8 cellular contexts compared by ENCODE assay signal in genomic region chr9:83705219-83705651, GRCh38. TPM values are rescaled to one million over a fixed set of nuclear protein-coding genes. Genes with fewer than 3 reads are reported as not detected.
DNase-seq lines count a peak whose midpoint lies in the region; ATAC-seq, FAIRE-seq and TF ChIP-seq lines count a peak whose summit lies in the region.
"Not testable (repeated sequence)": the region's sequence is repeated elsewhere in the genome, so short reads cannot be mapped to it uniquely, and the experiment has no call there.

No MANE protein-coding gene starts in this region.

- not testable (repeated sequence) for H3K9me1 ChIP-seq in K562 (ENCODE audit: control insufficient read depth, insufficient read depth, low read length)

- not testable (repeated sequence) for FAIRE-seq in K562 (lab: Jason Lieb, UNC)

- H3K4me3 Mint-ChIP-seq in T-cell (peak overlapping the region; percentile 86 to 99 (median 95)), immature natural killer cell (peak overlapping the region; percentile 87 to 98 (median 95)), neural progenitor cell (peak overlapping the region; percentile 90)
- peak overlapping the region; percentile 92 for H3K4me3 Mint-ChIP-seq in activated T-cell treated with anti-CD3 and anti-CD28 coated beads, Interleukin-2, amount 50 U/mL, for 4 hours
- H3K4me3 Mint-ChIP-seq in stimulated activated naive CD8-positive, alpha-beta T cell treated with anti-CD3 and anti-CD28 coated beads, Interleukin-15, amount 100 ng/mL, for 72 hours: peak overlapping the region; percentile 90 to 99

- H3K27ac Mint-ChIP-seq in T-cell (peak overlapping the region; percentile 78 to 99), immature natural killer cell (peak overlapping the region in 4 of 6 donors; percentile 27 to 83 (median 38))
- H3K27ac Mint-ChIP-seq in neural progenitor cell: not testable (repeated sequence)
- peak overlapping the region; percentile 34 to 90 for H3K27ac Mint-ChIP-seq in stimulated activated naive CD8-positive, alpha-beta T cell treated with anti-CD3 and anti-CD28 coated beads, Interleukin-15, amount 100 ng/mL, for 72 hours

- 98% methylated on average over 12 of the region's 12 CpGs for WGBS in HUES64
- 18% methylated on average over 9 of the region's 12 CpGs for WGBS in K562 (ENCODE audit: insufficient coverage, low coverage, missing lambda C conversion rate)

- ATAC-seq in T-cell (replicated peaks in 1 of 4); activated T-cell treated with anti-CD3 and anti-CD28 coated beads, Interleukin-2, amount 50 U/mL, for 4 hours; K562; stimulated activated naive CD8-positive, alpha-beta T cell treated with anti-CD3 and anti-CD28 coated beads, Interleukin-15, amount 100 ng/mL, for 72 hours: not testable (repeated sequence)

- H3K4me1 Mint-ChIP-seq in T-cell (peaks cover 71 to 72% (median 71%) of the 10 kb centered on the region in 3 donors), immature natural killer cell (peaks cover 57 to 76% of the 10 kb centered on the region in 2 donors), neural progenitor cell (peaks cover 29% of the 10 kb centered on the region)
- peaks cover 62% of the 10 kb centered on the region for H3K4me1 Mint-ChIP-seq in activated T-cell treated with anti-CD3 and anti-CD28 coated beads, Interleukin-2, amount 50 U/mL, for 4 hours (ENCODE audit: low read depth)
- H3K4me1 Mint-ChIP-seq in stimulated activated naive CD8-positive, alpha-beta T cell treated with anti-CD3 and anti-CD28 coated beads, Interleukin-15, amount 100 ng/mL, for 72 hours: peaks cover 67% of the 10 kb centered on the region

- H3K36me3 Mint-ChIP-seq in T-cell (peaks cover 16% of the 10 kb centered on the region), neural progenitor cell (peaks cover 27% of the 10 kb centered on the region)
- H3K36me3 Mint-ChIP-seq in activated T-cell treated with anti-CD3 and anti-CD28 coated beads, Interleukin-2, amount 50 U/mL, for 4 hours (ENCODE audit: insufficient read depth): peaks cover 13% of the 10 kb centered on the region
- H3K36me3 Mint-ChIP-seq in immature natural killer cell: not testable (repeated sequence)

- not testable (repeated sequence) for H3K27ac ChIP-seq in HUES64 (ENCODE audit: low read depth, low read length); K562 (ENCODE audit: extremely low read depth, low read depth, low read length); neural progenitor cell

- H3K27me3 Mint-ChIP-seq in T-cell; activated T-cell treated with anti-CD3 and anti-CD28 coated beads, Interleukin-2, amount 50 U/mL, for 4 hours (ENCODE audit: low read depth); neural progenitor cell (ENCODE audit: insufficient read depth, low read depth); stimulated activated naive CD8-positive, alpha-beta T cell treated with anti-CD3 and anti-CD28 coated beads, Interleukin-15, amount 100 ng/mL, for 72 hours: not testable (repeated sequence)
- peaks cover 18 to 25% (median 22%) of the 10 kb centered on the region in 3 donors for H3K27me3 Mint-ChIP-seq in immature natural killer cell (ENCODE audit: low read depth in 3 of 3)

- not testable (repeated sequence) for TF ChIP-seq CTCF in K562 (IDR thresholded peaks at IDR 0.05 in 2 of 3, conservative IDR thresholded peaks at IDR 0.05 in 1 of 3; ENCODE audit: insufficient read depth in 2 of 3, low read depth in 1 of 3, low read length in 3 of 3); neural progenitor cell (IDR thresholded peaks at IDR 0.05)

- not testable (repeated sequence) for H2AFZ ChIP-seq in K562 (ENCODE audit: low read depth, low read length); neural progenitor cell (replicated peaks)

- not testable (repeated sequence) for H3K36me3 ChIP-seq in HUES64 (ENCODE audit: insufficient read depth, low read length); K562 (ENCODE audit: control insufficient read depth, insufficient read depth, low read length); neural progenitor cell

- intact Hi-C loops in K562 (cut with micrococcal nuclease): loop anchor here (5.0 to 10.0 kb wide), 3 partner anchors 83 to 280 kb away; partner anchors contain the start of genes GKAP1, HNRNPK, IDNK and RMI1

- H4K20me1 ChIP-seq in K562 (replicated peaks; ENCODE audit: control insufficient read depth, insufficient read depth, low read length) (peaks cover 19% of the 10 kb centered on the region), neural progenitor cell (ENCODE audit: low read depth) (peaks cover 52% of the 10 kb centered on the region)

- POLR2A ChIA-PET in T-cell (lab: Charles Lee) (interaction anchor here (0.6 to 0.7 kb wide), 4 partner anchors 29 to 1917 kb away, joined by 3 to 9 read pairs (median 4); no protein-coding TSS in a partner anchor), K562 (lab: Yijun Ruan, JAX) (interaction anchor here (0.9 kb wide), 1 partner anchor 9 kb away, joined by 5 read pairs; no protein-coding TSS in a partner anchor)

- not testable (repeated sequence) for H3K9me3 Mint-ChIP-seq in T-cell; activated T-cell treated with anti-CD3 and anti-CD28 coated beads, Interleukin-2, amount 50 U/mL, for 4 hours; immature natural killer cell; stimulated activated naive CD8-positive, alpha-beta T cell treated with anti-CD3 and anti-CD28 coated beads, Interleukin-15, amount 100 ng/mL, for 72 hours
- H3K9me3 Mint-ChIP-seq in neural progenitor cell: peaks cover 10% of the 10 kb centered on the region

- not testable (repeated sequence) for H3F3A ChIP-seq in neural progenitor cell (ENCODE audit: low read depth)

- H3K9ac ChIP-seq in HUES64 (ENCODE audit: low read depth, low read length); neural progenitor cell: not testable (repeated sequence)
- H3K9ac ChIP-seq in K562 (ENCODE audit: insufficient read depth in 1 of 2, low read depth in 2 of 2, low read length in 2 of 2): peak overlapping the region in 1 of 2 experiments; percentile 97; a peak in 2 of 4 replicates

- BruUV-seq in K562 (replicated peaks; lab: Mats Ljungman, UMichigan): not testable (repeated sequence)

- not testable (repeated sequence) for H3K9me3 ChIP-seq in HUES64 (ENCODE audit: insufficient read depth, low read depth, low read length); K562 (replicated peaks; ENCODE audit: control insufficient read depth, insufficient read depth, low read depth, low read length); neural progenitor cell (ENCODE audit: low read depth)

- peak overlapping the region; percentile 78 for H3K4me2 ChIP-seq in K562 (ENCODE audit: insufficient read depth, low read length)
- H3K4me2 ChIP-seq in neural progenitor cell: peak overlapping the region; percentile 98

- CTCF ChIA-PET in T-cell (lab: Charles Lee): interaction anchor here in 1 of 2 donors (0.7 to 0.8 kb wide), 3 partner anchors 27 to 56 kb away, joined by 4 to 7 read pairs (median 7); no protein-coding TSS in a partner anchor
- CTCF ChIA-PET in K562 (lab: Yijun Ruan, JAX; ENCODE audit: low intra/inter-chr PET ratio): interaction anchor here (0.6 kb wide), 1 partner anchor 82 kb away, joined by 3 read pairs; the partner anchor contains the start of gene IDNK

- H3K4me1 ChIP-seq in HUES64 (ENCODE audit: insufficient read depth, low read length) (peaks cover 24% of the 10 kb centered on the region), neural progenitor cell (peaks cover 24% of the 10 kb centered on the region)
- not testable (repeated sequence) for H3K4me1 ChIP-seq in K562 (replicated peaks in 1 of 2; ENCODE audit: control insufficient read depth in 2 of 2, insufficient read depth in 2 of 2, low read length in 2 of 2)

- in situ Hi-C loops in Caki2 (cut with HindIII; ENCODE audit: low pct_unique_long_range_greater_than_20kb, low sequenced_read_pairs); K562 (cut with MboI): not testable (repeated sequence)

- TF ChIP-seq EP300 in K562 (IDR thresholded peaks at IDR 0.05; ENCODE audit: low read length): not testable (repeated sequence)

- DNase-seq in Caki2 (ENCODE audit: low read depth): peak; percentile 0
- peak in 1 of 34 experiments; percentile 3 for DNase-seq in T-cell
- not testable (repeated sequence) for DNase-seq in activated T-cell treated with anti-CD3 and anti-CD28 coated beads, Interleukin-2, amount 50 U/mL, for 4 hours; K562 (ENCODE audit: extremely low read depth in 1 of 4, low spot score in 3 of 4); immature natural killer cell; neural progenitor cell (ENCODE audit: low spot score); stimulated activated naive CD8-positive, alpha-beta T cell treated with anti-CD3 and anti-CD28 coated beads, Interleukin-15, amount 100 ng/mL, for 72 hours

- TF ChIP-seq RAD21 in K562 (CRISPR knock-in tag; conservative IDR thresholded peaks at IDR 0.05 in 1 of 2, IDR thresholded peaks at IDR 0.05 in 1 of 2): not testable (repeated sequence)

- peaks cover 82% of the 10 kb centered on the region for H3K79me2 ChIP-seq in K562 (ENCODE audit: control insufficient read depth, insufficient read depth, low read length)
- H3K79me2 ChIP-seq in neural progenitor cell (ENCODE audit: low read depth): peaks cover 83% of the 10 kb centered on the region

- H3K4me3 ChIP-seq in HUES64 (ENCODE audit: low read length) (peak overlapping the region; percentile 95; the same call in 1 of the 2 replicates), K562 (peak overlapping the region; percentile 93), neural progenitor cell (peak overlapping the region; percentile 77)

- TF ChIP-seq POLR2A in K562 (conservative IDR thresholded peaks at IDR 0.05): not testable (repeated sequence)

- H3K27me3 ChIP-seq in HUES64 (ENCODE audit: insufficient read depth, low read length); K562 (ENCODE audit: control insufficient read depth in 2 of 2, insufficient read depth in 2 of 2, low read length in 2 of 2); neural progenitor cell: not testable (repeated sequence)

RNA-seq across cellular contexts. Expression of gene UBQLN1, which starts 2.5 kb away (rescaled TPM):
- total RNA-seq in Caki2 (2014; rRNA removed; shearing (Covaris generic); ENCODE audit: low replicate concordance): 54.8 and 75.0 TPM in 2 replicates
- 98.6 TPM for polyA plus RNA-seq in HUES64 (2013, experiment 1 of 2)
- 104 TPM for polyA plus RNA-seq in HUES64 (2013, experiment 2 of 2)
- 100 to 1,000 TPM in 4 of 5 donors, 10 to 100 TPM in 1; 98.1 to 141 (median 105) TPM for total RNA-seq in T-cell
- 100 to 1,000 TPM; 135 to 158 (median 138) TPM for total RNA-seq in activated T-cell treated with anti-CD3 and anti-CD28 coated beads, Interleukin-2, amount 50 U/mL, for 4 hours
- total RNA-seq in K562 (2011; cell fraction: chromatin; rRNA removed; ENCODE audit: low replicate concordance): 59.9 and 96.0 TPM in 2 replicates
- 30.4 and 37.5 TPM in 2 replicates for total RNA-seq in K562 (2011; cell fraction: nucleolus; rRNA removed)
- total RNA-seq in K562 (2011; cell fraction: nucleoplasm; rRNA removed): 49.8 and 71.2 TPM in 2 replicates
- total RNA-seq in K562 (2014; rRNA removed): 66.0 and 87.3 TPM in 2 replicates
- total RNA-seq in K562 (2014; rRNA removed; fragmentation: Illumina TruSeq; extraction: Trizol): 52.8 and 54.2 TPM in 2 replicates
- total RNA-seq in K562 (2015; rRNA removed; fragmentation: Illumina TruSeq; extraction: Trizol): 41.8 and 44.4 TPM in 2 replicates
- total RNA-seq in K562 (2021): 75.2 and 76.5 TPM in 2 replicates
- polyA plus RNA-seq in K562 (2011; rRNA removed): 89.4 and 120 TPM in 2 replicates
- polyA plus RNA-seq in K562 (2011; cell fraction: cytosol; rRNA removed): 61.6 and 65.4 TPM in 2 replicates
- 64.4 and 70.2 TPM in 2 replicates for polyA plus RNA-seq in K562 (2011; cell fraction: nucleus; rRNA removed)
- polyA plus RNA-seq in K562 (2012): 48.8 and 55.3 TPM in 2 replicates
- polyA plus RNA-seq in K562 (2014; fragmentation: Illumina TruSeq; extraction: Trizol): 64.5 and 72.8 TPM in 2 replicates
- 10 to 100 TPM in 1 of 2 experiments, 1 to 10 TPM in 1; 7.5 to 10.2 TPM for polyA plus RNA-seq in K562 (2014; fragmentation: Nextera tagmentation; extraction: Ambion mirVana)
- polyA plus RNA-seq in K562 (2014; rRNA removed): 45.9 and 51.4 TPM in 2 replicates
- 143 and 211 TPM in 2 replicates for polyA minus RNA-seq in K562 (2011; rRNA and poly(A)+ RNA removed)
- polyA minus RNA-seq in K562 (2011; cell fraction: cytosol; rRNA and poly(A)+ RNA removed): 75.9 and 132 TPM in 2 replicates
- polyA minus RNA-seq in K562 (2011; cell fraction: nucleus; rRNA and poly(A)+ RNA removed): 55.5 and 74.0 TPM in 2 replicates
- polyA plus RNA-seq in immature natural killer cell: 10 to 100 TPM; 57.2 to 73.5 (median 57.5) TPM
- total RNA-seq in neural progenitor cell (ENCODE audit: low replicate concordance): 130 and 143 TPM in 2 replicates
